In the genomic region with DNA sequence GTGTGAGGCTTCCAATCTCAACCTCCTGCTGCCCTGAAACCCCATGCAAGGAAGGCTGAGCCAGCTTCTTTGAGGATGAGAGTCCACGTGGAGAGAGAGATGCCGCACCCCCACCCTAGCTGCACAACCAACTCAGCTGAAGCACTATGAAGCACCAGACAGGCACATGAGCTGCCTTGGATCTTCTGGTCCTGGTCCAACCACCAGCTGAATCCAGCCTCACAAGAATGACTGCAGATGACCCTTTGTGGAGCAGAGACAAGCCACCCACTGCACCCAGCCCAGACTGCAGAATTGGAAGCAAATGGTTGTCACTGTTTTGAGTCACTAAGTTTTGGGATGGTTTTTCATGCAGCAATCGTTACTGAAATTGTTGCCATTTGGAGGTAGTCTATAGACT, we compare ENCODE assay signal across 27 cellular contexts.
"Had no signal": no experiment of that assay in that cellular context is flagged by ENCODE, and none has a peak within 500 bp of the region (broad histone marks: within the 10 kb centered on the region; RNA-seq: fewer than 3 reads in every experiment).

No MANE protein-coding gene starts in this region.

- H3K27me3 ChIP-seq: pancreas, right lobe of liver, thyroid gland, upper lobe of left lung, vagina had no signal

- H3K4me3 Mint-ChIP-seq: natural killer cell; nephron; neural progenitor cell; stimulated activated effector memory CD8-positive, alpha-beta T cell treated with anti-CD3 and anti-CD28 coated beads, Interleukin-12 subunit alpha, Interleukin-12 subunit beta, amount 100 ng/mL, for 72 hours; stimulated activated naive B cell treated with anti-CD40 and anti-IgM and Interleukin-4, amounts not matched to agents 10 μg/mL and 1 μg/mL and 100 μg/mL, for 72 hours; stimulated activated naive CD8-positive, alpha-beta T cell treated with anti-CD3 and anti-CD28 coated beads, Interleukin-15, Interleukin-2, amounts not matched to agents 100 ng/mL and 50 ng/mL, for 24 hours had no signal

- H3K4me2 ChIP-seq: neural progenitor cell had no signal

- H3K4me3 ChIP-seq: neural progenitor cell, pancreas, psoas muscle, right lobe of liver, sigmoid colon, stomach, thoracic aorta, thyroid gland, tibial nerve, upper lobe of left lung, vagina had no signal

- H3K4me1 ChIP-seq: pancreas, psoas muscle, right lobe of liver, sigmoid colon, stomach, thyroid gland, tibial nerve, upper lobe of left lung, vagina had no signal

- H3K9me3 ChIP-seq: neutrophil, pancreas, psoas muscle, right lobe of liver, thoracic aorta, thyroid gland, vagina had no signal

- H3K27ac Mint-ChIP-seq: natural killer cell; neural progenitor cell; progenitor cell of endocrine pancreas; stimulated activated effector memory CD8-positive, alpha-beta T cell treated with anti-CD3 and anti-CD28 coated beads, Interleukin-12 subunit alpha, Interleukin-12 subunit beta, amount 100 ng/mL, for 72 hours; stimulated activated naive B cell treated with anti-CD40 and anti-IgM and Interleukin-4, amounts not matched to agents 10 μg/mL and 1 μg/mL and 100 μg/mL, for 72 hours; stimulated activated naive CD8-positive, alpha-beta T cell treated with anti-CD3 and anti-CD28 coated beads, Interleukin-15, Interleukin-2, amounts not matched to agents 100 ng/mL and 50 ng/mL, for 24 hours had no signal

- H3K36me3 ChIP-seq: neutrophil, pancreas, right lobe of liver, sigmoid colon, stomach, thoracic aorta, thyroid gland, tibial nerve, upper lobe of left lung, vagina had no signal

- ATAC-seq: natural killer cell; pancreas; psoas muscle; right cardiac atrium; right lobe of liver; stimulated activated effector memory CD8-positive, alpha-beta T cell treated with anti-CD3 and anti-CD28 coated beads, Interleukin-12 subunit alpha, Interleukin-12 subunit beta, amount 100 ng/mL, for 72 hours; stimulated activated naive B cell treated with anti-CD40 and anti-IgM and Interleukin-4, amounts not matched to agents 10 μg/mL and 1 μg/mL and 100 μg/mL, for 72 hours had no signal

- H3K9ac ChIP-seq: neural progenitor cell had no signal

- H3K4me1 Mint-ChIP-seq: natural killer cell; stimulated activated effector memory CD8-positive, alpha-beta T cell treated with anti-CD3 and anti-CD28 coated beads, Interleukin-12 subunit alpha, Interleukin-12 subunit beta, amount 100 ng/mL, for 72 hours; stimulated activated naive B cell treated with anti-CD40 and anti-IgM and Interleukin-4, amounts not matched to agents 10 μg/mL and 1 μg/mL and 100 μg/mL, for 72 hours had no signal

- H3K27ac ChIP-seq: neural progenitor cell, neutrophil, pancreas, psoas muscle, right lobe of liver, sigmoid colon, stomach, thoracic aorta, thyroid gland, tibial nerve, upper lobe of left lung, vagina had no signal

- H3K36me3 Mint-ChIP-seq: natural killer cell; neural progenitor cell; stimulated activated effector memory CD8-positive, alpha-beta T cell treated with anti-CD3 and anti-CD28 coated beads, Interleukin-12 subunit alpha, Interleukin-12 subunit beta, amount 100 ng/mL, for 72 hours had no signal

- H2AFZ ChIP-seq: neural progenitor cell had no signal

- DNase-seq: natural killer cell; nucleus accumbens; pancreas; psoas muscle; right cardiac atrium; right lobe of liver; sigmoid colon; small intestine; stimulated activated CD4-positive, alpha-beta T cell treated with anti-CD3 and anti-CD28 coated beads, Interleukin-15, amount 100 ng/mL, for 24 hours; stimulated activated CD4-positive, alpha-beta T cell treated with anti-CD3 and anti-CD28 coated beads, Interleukin-2, amount 100 ng/mL, for 24 hours; stimulated activated CD4-positive, alpha-beta T cell treated with anti-CD3 and anti-CD28 coated beads, Interleukin-2, amount 100 ng/mL, for 48 hours; stimulated activated CD4-positive, alpha-beta T cell treated with anti-CD3 and anti-CD28 coated beads, Interleukin-4, amount 100 ng/mL, for 24 hours; stimulated activated naive B cell treated with anti-CD40 and anti-IgM and Interleukin-4, amounts not matched to agents 10 μg/mL and 1 μg/mL and 100 μg/mL, for 72 hours; stimulated activated naive CD4-positive, alpha-beta T cell treated with Interleukin-2 at 50 U/mL for 16 hours; stomach; thyroid gland; trophoblast cell; upper lobe of left lung had no signal
